ENCODE assay signal across 3 cellular contexts in the genomic region with DNA sequence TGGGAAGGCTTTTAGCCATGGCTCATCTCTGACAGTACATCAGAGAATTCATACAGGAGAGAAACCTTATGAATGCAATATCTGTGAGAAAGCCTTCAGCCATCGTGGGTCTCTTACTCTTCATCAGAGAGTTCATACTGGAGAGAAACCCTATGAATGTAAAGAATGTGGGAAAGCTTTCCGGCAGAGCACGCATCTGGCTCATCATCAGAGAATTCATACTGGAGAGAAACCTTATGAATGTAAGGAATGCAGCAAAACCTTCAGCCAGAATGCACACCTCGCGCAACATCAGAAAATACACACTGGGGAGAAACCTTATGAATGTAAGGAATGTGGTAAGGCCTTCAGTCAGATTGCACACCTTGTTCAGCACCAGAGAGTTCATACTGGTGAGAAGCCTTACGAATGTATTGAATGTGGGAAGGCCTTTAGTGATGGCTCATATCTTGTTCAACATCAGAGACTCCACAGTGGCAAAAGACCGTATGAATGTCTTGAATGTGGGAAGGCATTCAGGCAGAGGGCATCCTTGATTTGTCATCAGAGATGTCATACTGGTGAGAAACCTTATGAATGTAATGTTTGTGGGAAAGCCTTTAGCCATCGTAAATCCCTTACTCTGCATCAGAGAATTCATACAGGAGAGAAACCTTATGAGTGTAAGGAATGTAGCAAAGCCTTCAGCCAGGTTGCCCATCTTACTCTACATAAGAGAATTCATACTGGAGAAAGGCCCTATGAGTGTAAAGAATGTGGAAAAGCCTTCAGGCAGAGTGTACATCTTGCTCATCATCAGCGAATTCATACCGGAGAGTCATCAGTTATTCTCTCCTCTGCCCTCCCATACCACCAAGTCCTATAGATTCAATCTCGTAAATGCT.
TF ChIP-seq lines count a peak whose summit lies in the region.

No MANE protein-coding gene starts in this region.

TF ChIP-seq in A549, 52 proteins besides CTCF, POLR2A, EP300 and RAD21:
- TF ChIP-seq HEYL (CRISPR knock-in tag; IDR thresholded peaks at IDR 0.05) (no peak), HOXA7 (CRISPR knock-in tag; IDR thresholded peaks at IDR 0.05) (no peak), GATA3 (IDR thresholded peaks at IDR 0.05; ENCODE audit: borderline replicate concordance) (peak; percentile 42; the same call in 1 of the 2 replicates), KDM5A (IDR thresholded peaks at IDR 0.05) (no peak)

TF ChIP-seq in HEK293, 187 proteins besides CTCF, POLR2A, EP300 and RAD21:
- TF ChIP-seq ZNF248 (tag by site-specific recombination; IDR thresholded peaks at IDR 0.05): no peak
- no peak for TF ChIP-seq ZNF473 (tag by site-specific recombination; IDR thresholded peaks at IDR 0.05)
- no peak for TF ChIP-seq ZIC2 (tag by site-specific recombination; IDR thresholded peaks at IDR 0.05)
- no peak for TF ChIP-seq REPIN1 (tag by site-specific recombination; IDR thresholded peaks at IDR 0.05; ENCODE audit: low read depth)
- no peak for TF ChIP-seq ZFP37 (tag by site-specific recombination; IDR thresholded peaks at IDR 0.05)
- TF ChIP-seq ZNF558 (tag by site-specific recombination; IDR thresholded peaks at IDR 0.05): no peak
- TF ChIP-seq MEIS1 (CRISPR knock-in tag; IDR thresholded peaks at IDR 0.05; ENCODE audit: borderline replicate concordance): no peak
- TF ChIP-seq, protein P1, sequence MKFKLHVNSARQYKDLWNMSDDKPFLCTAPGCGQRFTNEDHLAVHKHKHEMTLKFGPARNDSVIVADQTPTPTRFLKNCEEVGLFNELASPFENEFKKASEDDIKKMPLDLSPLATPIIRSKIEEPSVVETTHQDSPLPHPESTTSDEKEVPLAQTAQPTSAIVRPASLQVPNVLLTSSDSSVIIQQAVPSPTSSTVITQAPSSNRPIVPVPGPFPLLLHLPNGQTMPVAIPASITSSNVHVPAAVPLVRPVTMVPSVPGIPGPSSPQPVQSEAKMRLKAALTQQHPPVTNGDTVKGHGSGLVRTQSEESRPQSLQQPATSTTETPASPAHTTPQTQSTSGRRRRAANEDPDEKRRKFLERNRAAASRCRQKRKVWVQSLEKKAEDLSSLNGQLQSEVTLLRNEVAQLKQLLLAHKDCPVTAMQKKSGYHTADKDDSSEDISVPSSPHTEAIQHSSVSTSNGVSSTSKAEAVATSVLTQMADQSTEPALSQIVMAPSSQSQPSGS (tag by site-specific recombination; IDR thresholded peaks at IDR 0.05; ENCODE audit: low read depth): no peak
- no peak for TF ChIP-seq ZNF174 (tag by site-specific recombination; IDR thresholded peaks at IDR 0.05)
- peak; percentile 95 for TF ChIP-seq SETDB1 (IDR thresholded peaks at IDR 0.05; ENCODE audit: insufficient read length, low read length)
- no peak for TF ChIP-seq ZNF19 (tag by site-specific recombination; IDR thresholded peaks at IDR 0.05; ENCODE audit: low read depth)
- TF ChIP-seq, protein P2, sequence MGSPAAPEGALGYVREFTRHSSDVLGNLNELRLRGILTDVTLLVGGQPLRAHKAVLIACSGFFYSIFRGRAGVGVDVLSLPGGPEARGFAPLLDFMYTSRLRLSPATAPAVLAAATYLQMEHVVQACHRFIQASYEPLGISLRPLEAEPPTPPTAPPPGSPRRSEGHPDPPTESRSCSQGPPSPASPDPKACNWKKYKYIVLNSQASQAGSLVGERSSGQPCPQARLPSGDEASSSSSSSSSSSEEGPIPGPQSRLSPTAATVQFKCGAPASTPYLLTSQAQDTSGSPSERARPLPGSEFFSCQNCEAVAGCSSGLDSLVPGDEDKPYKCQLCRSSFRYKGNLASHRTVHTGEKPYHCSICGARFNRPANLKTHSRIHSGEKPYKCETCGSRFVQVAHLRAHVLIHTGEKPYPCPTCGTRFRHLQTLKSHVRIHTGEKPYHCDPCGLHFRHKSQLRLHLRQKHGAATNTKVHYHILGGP (tag by site-specific recombination; IDR thresholded peaks at IDR 0.05): no peak
- TF ChIP-seq KLF1 (tag by site-specific recombination; IDR thresholded peaks at IDR 0.05): no peak
- no peak for TF ChIP-seq ZNF221 (tag by site-specific recombination; IDR thresholded peaks at IDR 0.05; ENCODE audit: borderline replicate concordance)
- TF ChIP-seq TRIM28 (IDR thresholded peaks at IDR 0.05; ENCODE audit: borderline replicate concordance, low read length): peak; percentile 91; the same call in 1 of the 2 replicates
- TF ChIP-seq GFI1B (tag by site-specific recombination; IDR thresholded peaks at IDR 0.05): no peak
- no peak for TF ChIP-seq ZNF175 (tag by site-specific recombination; IDR thresholded peaks at IDR 0.05)
- peak; percentile 86 for TF ChIP-seq ZNF274 (IDR thresholded peaks at IDR 0.05; ENCODE audit: low read length)
- peak; percentile 92; the same call in 1 of the 2 replicates for TF ChIP-seq ZNF274 (tag by site-specific recombination; IDR thresholded peaks at IDR 0.05; ENCODE audit: borderline replicate concordance)
- no peak for TF ChIP-seq ZNF610 (tag by site-specific recombination; IDR thresholded peaks at IDR 0.05; ENCODE audit: borderline replicate concordance)
- TF ChIP-seq, protein P3, sequence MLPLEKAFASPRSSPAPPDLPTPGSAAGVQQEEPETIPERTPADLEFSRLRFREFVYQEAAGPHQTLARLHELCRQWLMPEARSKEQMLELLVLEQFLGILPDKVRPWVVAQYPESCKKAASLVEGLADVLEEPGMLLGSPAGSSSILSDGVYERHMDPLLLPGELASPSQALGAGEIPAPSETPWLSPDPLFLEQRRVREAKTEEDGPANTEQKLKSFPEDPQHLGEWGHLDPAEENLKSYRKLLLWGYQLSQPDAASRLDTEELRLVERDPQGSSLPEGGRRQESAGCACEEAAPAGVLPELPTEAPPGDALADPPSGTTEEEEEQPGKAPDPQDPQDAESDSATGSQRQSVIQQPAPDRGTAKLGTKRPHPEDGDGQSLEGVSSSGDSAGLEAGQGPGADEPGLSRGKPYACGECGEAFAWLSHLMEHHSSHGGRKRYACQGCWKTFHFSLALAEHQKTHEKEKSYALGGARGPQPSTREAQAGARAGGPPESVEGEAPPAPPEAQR (tag by site-specific recombination; IDR thresholded peaks at IDR 0.05): no peak
- no peak for TF ChIP-seq ZFHX2 (tag by site-specific recombination; conservative IDR thresholded peaks at IDR 0.05)
- TF ChIP-seq ZFP41 (tag by site-specific recombination; IDR thresholded peaks at IDR 0.05; ENCODE audit: borderline replicate concordance): no peak

TF ChIP-seq in K562, 482 proteins besides CTCF, POLR2A, EP300 and RAD21:
- TF ChIP-seq ZNF695 (CRISPR knock-in tag; IDR thresholded peaks at IDR 0.05): no peak
- TF ChIP-seq ZNF274 (IDR thresholded peaks at IDR 0.05; ENCODE audit: borderline replicate concordance, low read depth, low read length): peak; percentile 89
TF ChIP-seq in K562: peak in this region for 1.
